8 cellular contexts compared by ENCODE assay signal in genomic region chr2:217886720-217887309, GRCh38.
DNase-seq lines count a peak whose midpoint lies in the region; ATAC-seq, FAIRE-seq and TF ChIP-seq lines count a peak whose summit lies in the region.

No MANE protein-coding gene starts in this region.

- H3K4me2 ChIP-seq in mammary epithelial cell (ENCODE audit: insufficient read depth, low read depth, low read length) (no peak overlapping the region), keratinocyte (ENCODE audit: control insufficient read depth, extremely low read depth, insufficient read depth, low read depth, low read length) (no peak overlapping the region)

- H3K27me3 ChIP-seq in mammary epithelial cell (ENCODE audit: insufficient read depth, low read length) (no peaks in the 10 kb centered on the region), keratinocyte (ENCODE audit: control insufficient read depth, extremely low read depth, insufficient read depth, low read length) (peaks cover 6% of the 10 kb centered on the region)

- BruUV-seq in mammary epithelial cell (replicated peaks; lab: Mats Ljungman, UMichigan), result no TSS peak

- peak; percentile 73 for TF ChIP-seq CTCF in WI38 (IDR thresholded peaks at IDR 0.05; ENCODE audit: low read depth, low read length)
- peak; percentile 79 to 83 for TF ChIP-seq CTCF in mammary epithelial cell (conservative IDR thresholded peaks at IDR 0.05 in 1 of 2, IDR thresholded peaks at IDR 0.05 in 1 of 2; ENCODE audit: extremely low read depth in 1 of 2, insufficient read depth in 1 of 2, low read depth in 1 of 2, low read length in 2 of 2)
- TF ChIP-seq CTCF in keratinocyte (optimal IDR thresholded peaks at IDR 0.05 in 1 of 3, IDR thresholded peaks at IDR 0.05 in 1 of 3, conservative IDR thresholded peaks at IDR 0.05 in 1 of 3; ENCODE audit: extremely low read depth in 1 of 3, insufficient read depth in 2 of 3, low read length in 3 of 3), result peak; percentile 85 to 93 (median 85)

- H3K79me2 ChIP-seq in mammary epithelial cell (ENCODE audit: insufficient read depth, low read length), result no peaks in the 10 kb centered on the region
- H3K79me2 ChIP-seq in keratinocyte (ENCODE audit: control insufficient read depth, insufficient read depth, low read length), result no peaks in the 10 kb centered on the region

- H3K4me1 ChIP-seq in mammary epithelial cell (ENCODE audit: insufficient read depth, low read length) (no peaks in the 10 kb centered on the region), keratinocyte (ENCODE audit: control insufficient read depth, extremely low read depth, insufficient read depth, low read length) (no peaks in the 10 kb centered on the region)

- TF ChIP-seq POLR2A in H54 (IDR thresholded peaks at IDR 0.05; ENCODE audit: low read depth, low read length), result no peak

- 24% methylated on average over 4 of the region's 6 CpGs for WGBS in mammary epithelial cell (ENCODE audit: low coverage, missing lambda C conversion rate)

- no peak overlapping the region for H3K27ac ChIP-seq in mammary epithelial cell (ENCODE audit: insufficient read depth, low read depth, low read length)
- H3K27ac ChIP-seq in keratinocyte (ENCODE audit: control insufficient read depth, insufficient read depth, low read length), result no peak overlapping the region

- intact Hi-C loops in mammary epithelial cell (cut with micrococcal nuclease), result loop anchor here (1.0 to 2.0 kb wide), 5 partner anchors 98 to 182 kb away; partner anchors contain the start of gene RUFY4

- H4K20me1 ChIP-seq in mammary epithelial cell (ENCODE audit: insufficient read depth, low read length) (no peaks in the 10 kb centered on the region), keratinocyte (ENCODE audit: control insufficient read depth, extremely low read depth, insufficient read depth, low read length) (no peaks in the 10 kb centered on the region)

- H3K9me1 ChIP-seq in keratinocyte (ENCODE audit: control insufficient read depth, extremely low read depth, insufficient read depth, low read length), result no peaks in the 10 kb centered on the region

- H3K9me3 ChIP-seq in mammary epithelial cell (replicated peaks; ENCODE audit: insufficient read depth, low read length) (no peaks in the 10 kb centered on the region), keratinocyte (ENCODE audit: control insufficient read depth, low read depth, low read length) (no peaks in the 10 kb centered on the region)

- H3K9ac ChIP-seq in mammary epithelial cell (ENCODE audit: insufficient read depth, low read length) (no peak overlapping the region), keratinocyte (ENCODE audit: control insufficient read depth, extremely low read depth, insufficient read depth, low read length) (no peak overlapping the region)

- no peak for ATAC-seq in HG03039 (IDR thresholded peaks at IDR 0.05; ENCODE audit: unreplicated experiment)

- dilution Hi-C loops in mammary epithelial cell (cut with HindIII; ENCODE audit: low sequenced_read_pairs) (no loop called here), keratinocyte (cut with MboI; ENCODE audit: extremely low pct_ligation_motif_present, low sequenced_read_pairs) (no loop called here)

- CTCF ChIA-PET in mammary epithelial cell (lab: Charles Lee; ENCODE audit: low non-redundant PET), result interaction anchor here (0.7 to 1.2 kb wide), 3 partner anchors 98 to 121 kb away, joined by 4 to 11 read pairs (median 4); no protein-coding TSS in a partner anchor

- H3K4me3 ChIP-seq in WI38 (ENCODE audit: low read depth, low read length) (no peak overlapping the region), mammary epithelial cell (replicated peaks in 1 of 3; ENCODE audit: insufficient read depth in 1 of 3, low read depth in 2 of 3, low read length in 3 of 3) (no peak overlapping the region), keratinocyte (ENCODE audit: control insufficient read depth in 2 of 3, extremely low read depth in 1 of 3, insufficient read depth in 2 of 3, low read depth in 1 of 3, low read length in 3 of 3) (no peak overlapping the region)

- H2AFZ ChIP-seq in mammary epithelial cell (ENCODE audit: low read depth, low read length) (no peak overlapping the region), keratinocyte (ENCODE audit: control insufficient read depth, low read length) (no peak overlapping the region)

- FAIRE-seq in H54 (lab: Jason Lieb, UNC) (no peak), keratinocyte (lab: Jason Lieb, UNC) (peak; percentile 88)

- DNase-seq in CMK (ENCODE audit: low read depth) (peak; percentile 56), H54 (ENCODE audit: insufficient read length, low spot score) (peak; percentile 77), NCI-H2029 (lab: John Stamatoyannopoulos, UW) (peak; percentile 64), mammary epithelial cell (peak; percentile 52), keratinocyte (ENCODE audit: low read depth, low spot score) (peak; percentile 30)
- DNase-seq in stimulated activated CD4-positive, alpha-beta T cell treated with anti-CD3 and anti-CD28 coated beads, Interleukin-1b, Interleukin-23, amount 100 ng/mL, for 48 hours, result peak; percentile 57

- in situ Hi-C loops in mammary epithelial cell (cut with MboI; ENCODE audit: low sequenced_read_pairs in 2 of 2), result loop anchor here (5.0 to 10.0 kb wide), 2 partner anchors 95 to 98 kb away; no protein-coding TSS in a partner anchor

- H3K36me3 ChIP-seq in mammary epithelial cell (ENCODE audit: insufficient read depth, low read length) (no peaks in the 10 kb centered on the region), keratinocyte (ENCODE audit: control insufficient read depth in 2 of 2, extremely low read depth in 1 of 2, insufficient read depth in 2 of 2, low read length in 2 of 2) (no peaks in the 10 kb centered on the region)
